ENCODE assay signal across 10 cellular contexts in the genomic region with DNA sequence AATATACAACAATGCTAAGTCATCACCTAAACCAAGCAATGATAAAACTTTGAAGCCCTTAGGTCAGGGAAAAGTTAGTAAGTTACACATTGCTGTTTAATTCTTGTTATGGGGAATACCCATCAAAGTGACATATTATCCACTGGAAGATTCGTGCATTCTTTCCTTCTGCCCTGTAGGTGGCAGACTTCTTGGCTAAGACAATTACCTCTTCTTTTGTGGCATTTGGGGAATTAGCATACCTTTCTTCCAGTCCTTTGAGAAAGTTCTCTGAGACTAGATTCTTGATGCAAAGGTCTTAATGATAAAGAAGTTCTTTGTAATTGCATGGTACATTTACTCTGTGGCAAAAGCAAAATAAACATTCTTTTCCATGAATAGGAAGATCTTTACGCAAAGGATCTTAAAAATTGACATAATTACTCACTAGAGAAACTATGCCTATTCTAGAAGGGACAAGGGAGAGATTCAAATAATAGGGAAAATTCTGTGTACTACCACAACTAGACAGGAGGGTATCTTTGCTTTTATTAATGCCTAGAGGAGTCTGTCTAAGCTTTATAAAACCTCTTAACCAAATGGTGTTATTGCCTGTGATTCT.
A peak's percentile ranks its signal among the peaks of the same experiment; 100 is the strongest.
DNase-seq lines count a peak whose midpoint lies in the region; ATAC-seq and TF ChIP-seq lines count a peak whose summit lies in the region.
"Had no signal": no experiment of that assay in that cellular context is flagged by ENCODE, and none has a peak within 500 bp of the region (broad histone marks: within the 10 kb centered on the region; RNA-seq: fewer than 3 reads in every experiment).

No MANE protein-coding gene starts in this region.

- no peak overlapping the region for H3K14ac ChIP-seq in H9 (ENCODE audit: insufficient read depth, low read length)

- H3K9me3 ChIP-seq in H9 (ENCODE audit: control insufficient read depth, low read depth, low read length) = no peaks in the 10 kb centered on the region

- no peak overlapping the region for H3T11ph ChIP-seq in H9 (ENCODE audit: low read length)

- H4K91ac ChIP-seq in H9 (ENCODE audit: insufficient read length, low read depth, low read length) = no peak overlapping the region

- no peak overlapping the region for H2BK5ac ChIP-seq in H9 (ENCODE audit: insufficient read length, low read length)

- no CpG with 5 or more reads among the region's 2 CpGs for WGBS in H9 (ENCODE audit: extremely low coverage, insufficient read length, low lambda C conversion rate)

- H3K9ac ChIP-seq in H9 (ENCODE audit: extremely low read depth, insufficient read length, low read length) = no peak overlapping the region

- H2AFZ ChIP-seq in H9 (ENCODE audit: low read length) = no peak overlapping the region

- no peaks in the 10 kb centered on the region; the same call in 1 of the 2 replicates for H3K4me1 ChIP-seq in H9 (ENCODE audit: insufficient read depth, low read length)

- H3K23me2 ChIP-seq in H9 (ENCODE audit: insufficient read length, low read depth, low read length, poor library complexity, severe bottlenecking) = no peaks in the 10 kb centered on the region

- no peaks in the 10 kb centered on the region for H4K20me1 ChIP-seq in H9 (ENCODE audit: control insufficient read depth, insufficient read depth, insufficient read length)

- H2BK15ac ChIP-seq in H9 (ENCODE audit: low read depth, low read length) = no peak overlapping the region

- H3K4me3 Mint-ChIP-seq in H9 = no peak overlapping the region
- H3K4me3 Mint-ChIP-seq: memory B cell had no signal

- H3K4me2 ChIP-seq in H9 (ENCODE audit: insufficient read depth, insufficient read length, low read length) = no peak overlapping the region

- no peaks in the 10 kb centered on the region for H3K36me3 Mint-ChIP-seq in H9 (ENCODE audit: insufficient read depth in 1 of 3, low read depth in 3 of 3)
- H3K36me3 Mint-ChIP-seq: memory B cell had no signal

- no peak overlapping the region for H4K8ac ChIP-seq in H9 (replicated peaks; ENCODE audit: insufficient read length, low read depth, low read length)

- DNase-seq in H9 = no peak
- peak; percentile 12 for DNase-seq in NCI-H526 treated with DMSO at 0.1 percent for 48 hours (lab: John Stamatoyannopoulos, UW)
- peak; percentile 9 for DNase-seq in foreskin melanocyte
- DNase-seq in cerebellar nuclear complex (lab: John Stamatoyannopoulos, UW) = no peak
- no peak for DNase-seq in stimulated activated CD4-positive, alpha-beta T cell treated with anti-CD3 and anti-CD28 coated beads, Interleukin-2, amount 100 ng/mL, for 24 hours
- no peak for DNase-seq in activated gamma-delta T cell treated with Interleukin-2 at 50 U/mL for 16 hours
- DNase-seq in NCI-H510A (lab: John Stamatoyannopoulos, UW) = no peak

- no peak overlapping the region for H2AK5ac ChIP-seq in H9 (ENCODE audit: insufficient read length, low read length)

- no peak overlapping the region for H2BK120ac ChIP-seq in H9 (ENCODE audit: low read depth, low read length, poor library complexity, severe bottlenecking)

- no peak overlapping the region for H3K27ac Mint-ChIP-seq in H9
- H3K27ac Mint-ChIP-seq: memory B cell had no signal

- H3K9me3 Mint-ChIP-seq in H9 = no peaks in the 10 kb centered on the region
- H3K9me3 Mint-ChIP-seq: memory B cell had no signal

- no peak overlapping the region for H3K23ac ChIP-seq in H9 (ENCODE audit: insufficient read length, low read depth, low read length)

- H3K27me3 Mint-ChIP-seq in H9 (ENCODE audit: low read depth) = no peaks in the 10 kb centered on the region

- no peak overlapping the region for H3K18ac ChIP-seq in H9 (ENCODE audit: insufficient read length, low read depth, low read length)

- TF ChIP-seq CTCF in H9 (conservative IDR thresholded peaks at IDR 0.05) = peak; percentile 79

- H3K4me1 Mint-ChIP-seq in H9 = peaks cover 19 to 22% of the 10 kb centered on the region in 2 experiments
- H3K4me1 Mint-ChIP-seq: memory B cell had no signal

- no peak overlapping the region for H4K5ac ChIP-seq in H9 (ENCODE audit: insufficient read length, low read depth, low read length)

- no peak overlapping the region for H2BK12ac ChIP-seq in H9 (ENCODE audit: insufficient read length, low read depth, low read length)

- no peak overlapping the region for H2BK20ac ChIP-seq in H9 (ENCODE audit: low read depth, low read length, poor library complexity, severe bottlenecking)

- H3K4ac ChIP-seq in H9 (ENCODE audit: low read depth, low read length) = no peak overlapping the region

- peak; percentile 90 for ATAC-seq in GM18502 (IDR thresholded peaks at IDR 0.05; ENCODE audit: poor library complexity, unreplicated experiment)

- H3K56ac ChIP-seq in H9 (ENCODE audit: insufficient read length, low read depth, low read length) = no peak overlapping the region

- no peaks in the 10 kb centered on the region for H3K79me1 ChIP-seq in H9 (ENCODE audit: insufficient read depth, low read depth, low read length, poor library complexity, severe bottlenecking)

- H3K79me2 ChIP-seq in H9 (ENCODE audit: insufficient read depth, low read length) = no peaks in the 10 kb centered on the region

- H3K27ac ChIP-seq in H9 (ENCODE audit: insufficient read length, low read depth, low read length) = no peak overlapping the region
- H3K27ac ChIP-seq: SK-N-MC had no signal

- H3K27me3 ChIP-seq in H9 (ENCODE audit: insufficient read depth, low read length) = no peaks in the 10 kb centered on the region

Comparison
In these comparisons a context has a peak if more than half of its experiments do, and no peak if none do; other contexts are left out.
1. DNase-seq: peak in NCI-H526 treated with DMSO at 0.1 percent for 48 hours (single experiment) and foreskin melanocyte (single experiment); none in H9 (single experiment), cerebellar nuclear complex (0 of 2), stimulated activated CD4-positive, alpha-beta T cell treated with anti-CD3 and anti-CD28 coated beads, Interleukin-2, amount 100 ng/mL, for 24 hours (0 of 2), activated gamma-delta T cell treated with Interleukin-2 at 50 U/mL for 16 hours (single experiment) and NCI-H510A (single experiment).